27 cellular contexts compared by ENCODE assay signal in genomic region chrX:109655802-109656201, GRCh38. TPM values are rescaled to one million over a fixed set of nuclear protein-coding genes. Genes with fewer than 3 reads are reported as not detected.
"Had no signal": no experiment of that assay in that cellular context is flagged by ENCODE, and none has a peak within 500 bp of the region (broad histone marks: within the 10 kb centered on the region; RNA-seq: fewer than 3 reads in every experiment).

No MANE protein-coding gene starts in this region.

- H3K9me3 ChIP-seq: left lung, lower lobe of right lung, pancreas, prostate gland, sigmoid colon, spleen, tibial nerve, uterus had no signal

- H3K36me3 ChIP-seq: pancreas, prostate gland, uterus had no signal

- H3K27me3 ChIP-seq: pancreas, sigmoid colon, uterus had no signal

- DNase-seq: hypothalamus; immature natural killer cell; kidney; left colon; left lung; lower lobe of right lung; mammary epithelial cell; mesenchymal stem cell; natural killer cell; nucleus accumbens; pancreas; posterior cingulate gyrus; retina; right cardiac atrium; sigmoid colon; small intestine; spleen; stimulated activated CD4-positive, alpha-beta T cell treated with anti-CD3 and anti-CD28 coated beads, Interleukin-4, amount 100 ng/mL, for 24 hours; stimulated activated naive CD4-positive, alpha-beta T cell treated with Interleukin-2 at 50 U/mL for 16 hours; stimulated activated naive CD8-positive, alpha-beta T cell treated with anti-CD3 and anti-CD28 coated beads, Interleukin-15, amount 100 ng/mL, for 72 hours; substantia nigra; uterus had no signal

- H3K9me3 Mint-ChIP-seq: immature natural killer cell had no signal

- H3K4me3 Mint-ChIP-seq: immature natural killer cell; natural killer cell; stimulated activated memory B cell treated with anti-CD40 and anti-IgM and Interleukin-4, amounts not matched to agents 10 μg/mL and 1 μg/mL and 100 μg/mL, for 72 hours; stimulated activated naive CD8-positive, alpha-beta T cell treated with anti-CD3 and anti-CD28 coated beads, Interleukin-15, amount 100 ng/mL, for 72 hours; type B pancreatic cell had no signal

- H3K4me3 ChIP-seq: left lung, lower lobe of right lung, pancreas, prostate gland, sigmoid colon, spleen, tibial nerve, uterus had no signal

- H3K4me1 ChIP-seq: left lung, lower lobe of right lung, pancreas, prostate gland, sigmoid colon, spleen, tibial nerve, uterus had no signal

- H3K27me3 Mint-ChIP-seq: stimulated activated memory B cell treated with anti-CD40 and anti-IgM and Interleukin-4, amounts not matched to agents 10 μg/mL and 1 μg/mL and 100 μg/mL, for 72 hours; stimulated activated naive CD8-positive, alpha-beta T cell treated with anti-CD3 and anti-CD28 coated beads, Interleukin-15, amount 100 ng/mL, for 72 hours; type B pancreatic cell had no signal

- FAIRE-seq: islet of Langerhans, kidney, pancreas, small intestine had no signal

- H3K27ac Mint-ChIP-seq: stimulated activated memory B cell treated with anti-CD40 and anti-IgM and Interleukin-4, amounts not matched to agents 10 μg/mL and 1 μg/mL and 100 μg/mL, for 72 hours; type B pancreatic cell had no signal

- H3K27ac ChIP-seq: left lung, lower lobe of right lung, pancreas, prostate gland, sigmoid colon, spleen, tibial nerve, uterus had no signal

- ATAC-seq: left colon; left lung; lower lobe of right lung; natural killer cell; pancreas; right cardiac atrium; stimulated activated memory B cell treated with anti-CD40 and anti-IgM and Interleukin-4, amounts not matched to agents 10 μg/mL and 1 μg/mL and 100 μg/mL, for 72 hours; stimulated activated naive CD8-positive, alpha-beta T cell treated with anti-CD3 and anti-CD28 coated beads, Interleukin-15, amount 100 ng/mL, for 72 hours had no signal

- H3K4me1 Mint-ChIP-seq: stimulated activated memory B cell treated with anti-CD40 and anti-IgM and Interleukin-4, amounts not matched to agents 10 μg/mL and 1 μg/mL and 100 μg/mL, for 72 hours; stimulated activated naive CD8-positive, alpha-beta T cell treated with anti-CD3 and anti-CD28 coated beads, Interleukin-15, amount 100 ng/mL, for 72 hours had no signal

RNA-seq across cellular contexts. Expression of gene KCNE5, which starts 30.8 kb away (rescaled TPM):
- total RNA-seq: left colon, lower lobe of right lung, prostate gland had no signal
- polyA plus RNA-seq: pancreas, sigmoid colon had no signal
